11 cellular contexts compared by ENCODE assay signal in genomic region chr2:144660518-144661316, GRCh38.
DNase-seq lines count a peak whose midpoint lies in the region; ATAC-seq and TF ChIP-seq lines count a peak whose summit lies in the region.
"Had no signal": no experiment of that assay in that cellular context is flagged by ENCODE, and none has a peak within 500 bp of the region (broad histone marks: within the 10 kb centered on the region; RNA-seq: fewer than 3 reads in every experiment).

No MANE protein-coding gene starts in this region.

- H3K4me2 ChIP-seq in HCT116 (ENCODE audit: low read length), result peak overlapping the region; percentile 74; the same call in 1 of the 2 replicates

- no peaks in the 10 kb centered on the region for H3K9me3 ChIP-seq in HCT116 (ENCODE audit: control insufficient read depth in 1 of 2, insufficient read depth in 1 of 2, low read depth in 1 of 2, low read length in 2 of 2)
- H3K9me3 ChIP-seq in gastroesophageal sphincter, result no peaks in the 10 kb centered on the region

- no peaks in the 10 kb centered on the region for H3K79me2 ChIP-seq in HCT116 (ENCODE audit: insufficient read depth, low read length)

- TF ChIP-seq POLR2A in HCT116 (IDR thresholded peaks at IDR 0.05; ENCODE audit: borderline replicate concordance, extremely low read depth, insufficient read depth, insufficient read length), result no peak
- TF ChIP-seq POLR2A in gastroesophageal sphincter (IDR thresholded peaks at IDR 0.05), result no peak

- H3K4me1 ChIP-seq in HCT116 (ENCODE audit: control insufficient read depth in 1 of 2, insufficient read depth in 2 of 2, low read length in 2 of 2) (peaks cover 2 to 22% of the 10 kb centered on the region in 2 experiments), gastroesophageal sphincter (no peaks in the 10 kb centered on the region)

- TF ChIP-seq RAD21 in HCT116 (IDR thresholded peaks at IDR 0.05; ENCODE audit: low read depth), result no peak

- H3K9me2 ChIP-seq in HCT116 (ENCODE audit: insufficient read depth), result no peaks in the 10 kb centered on the region

- H4K20me1 ChIP-seq in HCT116 (ENCODE audit: insufficient read depth), result no peaks in the 10 kb centered on the region

- intact Hi-C loops in HCT116 (cut with micrococcal nuclease), result no loop called here

- CTCF ChIA-PET in HCT116 (lab: Charles Lee), result no interaction called here

- RAD21 ChIA-PET in HCT116 (lab: Charles Lee; ENCODE audit: low non-redundant PET in 1 of 2, low total read pairs in 2 of 2, uncharacterized antibody in 2 of 2, unreplicated experiment in 2 of 2), result no interaction called here

- ATAC-seq in HCT116, result peak; percentile 27; the same call in 1 of the 2 replicates
- ATAC-seq in gastroesophageal sphincter, result peak; percentile 72
- no peak for ATAC-seq in HG03039 (IDR thresholded peaks at IDR 0.05; ENCODE audit: unreplicated experiment)
- ATAC-seq in HG03565 (IDR thresholded peaks at IDR 0.05; ENCODE audit: unreplicated experiment), result no peak

- 72 to 75% methylated on average over 4 to 5 of the region's 5 CpGs for WGBS in gastroesophageal sphincter (ENCODE audit: low coverage in 1 of 2), 2 donors

- no peak for TF ChIP-seq EP300 in gastroesophageal sphincter (IDR thresholded peaks at IDR 0.05)

- H3K36me3 ChIP-seq in HCT116 (ENCODE audit: control insufficient read depth in 1 of 2, insufficient read depth in 2 of 2, low read length in 2 of 2) (no peaks in the 10 kb centered on the region), gastroesophageal sphincter (no peaks in the 10 kb centered on the region)

- H3K27ac ChIP-seq in HCT116 (ENCODE audit: low read depth, low read length) (no peak overlapping the region), gastroesophageal sphincter (peak overlapping the region in 1 of 4 donors; percentile 7)

- no TSS peak for BruUV-seq in HCT116 (replicated peaks; lab: Mats Ljungman, UMichigan)

- H3K27me3 ChIP-seq in HCT116 (ENCODE audit: insufficient read depth, low read length) (no peaks in the 10 kb centered on the region), gastroesophageal sphincter (no peaks in the 10 kb centered on the region)

- peak overlapping the region; percentile 92 for H2AFZ ChIP-seq in HCT116 (ENCODE audit: low read depth, low read length, poor library complexity, severe bottlenecking)

- DNase-seq in HCT116 (ENCODE audit: low read depth, low spot score) (no peak), SKM-1 (lab: John Stamatoyannopoulos, UW; ENCODE audit: unreplicated experiment) (peak; percentile 47), renal cortical epithelial cell (ENCODE audit: low read depth) (peak; percentile 59), NCI-H1105 (lab: John Stamatoyannopoulos, UW) (no peak)
- no peak for DNase-seq in activated CD8-positive, alpha-beta memory T cell treated with anti-CD3 and anti-CD28 coated beads, Interleukin-2, amount 50 U/mL, for 48 hours
- DNase-seq: activated naive CD4-positive, alpha-beta T cell treated with anti-CD3 and anti-CD28 coated beads, Interleukin-2, amount 50 U/mL, for 16 hours; hypothalamus; stimulated activated CD4-positive, alpha-beta T cell treated with anti-CD3 and anti-CD28 coated beads, Interleukin-4, amount 100 ng/mL, for 24 hours had no signal

- no peak for TF ChIP-seq CTCF in HCT116 (IDR thresholded peaks at IDR 0.05 in 2 of 3, conservative IDR thresholded peaks at IDR 0.05 in 1 of 3; ENCODE audit: borderline replicate concordance in 1 of 3, insufficient read depth in 1 of 3, low read depth in 2 of 3, low read length in 2 of 3)
- no peak for TF ChIP-seq CTCF in gastroesophageal sphincter (IDR thresholded peaks at IDR 0.05)

- H3K4me3 ChIP-seq in HCT116 (replicated peaks in 1 of 2; ENCODE audit: low read depth in 1 of 2, low read length in 2 of 2) (no peak overlapping the region), gastroesophageal sphincter (no peak overlapping the region)

- POLR2A ChIA-PET in HCT116 (lab: Charles Lee), result no interaction called here

- H3K9ac ChIP-seq in HCT116 (ENCODE audit: low read length), result no peak overlapping the region

TF ChIP-seq in HCT116, 20 proteins besides CTCF, POLR2A, EP300 and RAD21:
- no peak for TF ChIP-seq ATF3 (IDR thresholded peaks at IDR 0.05)
- TF ChIP-seq FOSL1 (IDR thresholded peaks at IDR 0.05; ENCODE audit: low read depth), result no peak
- TF ChIP-seq MAX (IDR thresholded peaks at IDR 0.05), result no peak
- TF ChIP-seq ZBTB33 (IDR thresholded peaks at IDR 0.05; ENCODE audit: extremely low read depth, insufficient replicate concordance, low read length), result no peak
- no peak for TF ChIP-seq SP1 (IDR thresholded peaks at IDR 0.05; ENCODE audit: low read depth)
- no peak for TF ChIP-seq SIN3A (IDR thresholded peaks at IDR 0.05; ENCODE audit: low read depth)
- TF ChIP-seq CEBPB (IDR thresholded peaks at IDR 0.05; ENCODE audit: low read depth), result no peak
- no peak for TF ChIP-seq POLR2AphosphoS5 (IDR thresholded peaks at IDR 0.05; ENCODE audit: low read depth, low read length)
- TF ChIP-seq SRF (IDR thresholded peaks at IDR 0.05; ENCODE audit: low read depth), result no peak
- no peak for TF ChIP-seq JUND (IDR thresholded peaks at IDR 0.05)

Comparison
In these comparisons a context has a peak if more than half of its experiments do, and no peak if none do; other contexts are left out.
1. ATAC-seq: peak in HCT116 (single experiment) and gastroesophageal sphincter (single experiment); none in HG03039 (single experiment) and HG03565 (single experiment).
2. DNase-seq: peak in SKM-1 (single experiment) and renal cortical epithelial cell (single experiment); none in HCT116 (single experiment), activated CD8-positive, alpha-beta memory T cell treated with anti-CD3 and anti-CD28 coated beads, Interleukin-2, amount 50 U/mL, for 48 hours (single experiment) and NCI-H1105 (single experiment).